1 cellular context compared by ENCODE assay signal in the genomic region with DNA sequence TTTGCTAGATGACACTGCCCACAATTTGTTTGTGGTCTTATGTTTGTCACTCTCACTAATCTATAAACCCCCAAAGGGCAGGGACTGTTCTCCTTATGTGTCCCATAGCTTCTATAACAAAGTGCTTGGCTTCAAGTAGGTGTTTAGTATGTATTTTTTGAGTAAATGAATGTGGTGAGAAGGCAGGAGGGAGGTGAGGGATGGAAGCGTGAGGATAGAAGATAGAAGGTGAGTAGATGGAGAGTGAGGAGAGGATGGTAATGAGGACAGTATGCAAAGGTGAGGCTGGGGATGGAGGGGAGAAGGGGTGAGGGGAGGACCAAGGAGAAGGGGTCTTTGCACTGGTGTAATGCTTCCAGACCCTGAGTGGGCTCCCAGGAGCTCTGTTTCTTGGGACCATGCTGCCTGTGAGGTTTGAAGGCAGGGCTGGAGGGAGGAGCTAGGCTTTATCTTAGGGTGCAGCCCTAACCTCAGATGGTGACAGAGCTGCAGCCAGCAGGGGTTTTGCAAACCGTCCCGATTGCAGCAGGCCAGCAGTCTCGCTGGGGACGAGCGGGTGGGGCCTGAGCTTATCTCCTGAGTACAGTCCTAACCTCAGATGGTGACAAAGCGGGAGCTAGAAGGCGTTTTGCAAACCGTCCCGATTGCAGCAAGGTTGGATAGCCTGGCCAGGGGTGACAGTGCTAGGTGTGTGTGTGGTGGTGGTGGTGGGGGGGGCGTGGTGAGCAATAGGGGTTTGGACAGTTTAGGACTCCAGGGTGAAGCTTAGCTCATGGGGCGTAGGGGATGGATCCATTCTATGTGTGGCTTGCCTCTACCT.
TF ChIP-seq lines count a peak whose summit lies in the region.

No MANE protein-coding gene starts in this region.

TF ChIP-seq in K562, 482 proteins besides CTCF, POLR2A, EP300 and RAD21 (continued from another document and continues in another):
- TF ChIP-seq, protein P1, sequence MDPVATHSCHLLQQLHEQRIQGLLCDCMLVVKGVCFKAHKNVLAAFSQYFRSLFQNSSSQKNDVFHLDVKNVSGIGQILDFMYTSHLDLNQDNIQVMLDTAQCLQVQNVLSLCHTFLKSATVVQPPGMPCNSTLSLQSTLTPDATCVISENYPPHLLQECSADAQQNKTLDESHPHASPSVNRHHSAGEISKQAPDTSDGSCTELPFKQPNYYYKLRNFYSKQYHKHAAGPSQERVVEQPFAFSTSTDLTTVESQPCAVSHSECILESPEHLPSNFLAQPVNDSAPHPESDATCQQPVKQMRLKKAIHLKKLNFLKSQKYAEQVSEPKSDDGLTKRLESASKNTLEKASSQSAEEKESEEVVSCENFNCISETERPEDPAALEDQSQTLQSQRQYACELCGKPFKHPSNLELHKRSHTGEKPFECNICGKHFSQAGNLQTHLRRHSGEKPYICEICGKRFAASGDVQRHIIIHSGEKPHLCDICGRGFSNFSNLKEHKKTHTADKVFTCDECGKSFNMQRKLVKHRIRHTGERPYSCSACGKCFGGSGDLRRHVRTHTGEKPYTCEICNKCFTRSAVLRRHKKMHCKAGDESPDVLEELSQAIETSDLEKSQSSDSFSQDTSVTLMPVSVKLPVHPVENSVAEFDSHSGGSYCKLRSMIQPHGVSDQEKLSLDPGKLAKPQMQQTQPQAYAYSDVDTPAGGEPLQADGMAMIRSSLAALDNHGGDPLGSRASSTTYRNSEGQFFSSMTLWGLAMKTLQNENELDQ (CRISPR knock-in tag; IDR thresholded peaks at IDR 0.05; ENCODE audit: borderline replicate concordance), result no peak; the same call in 1 of the 2 replicates
- TF ChIP-seq STAG1 (CRISPR knock-in tag; IDR thresholded peaks at IDR 0.05; ENCODE audit: borderline replicate concordance) (no peak), SNRNP70 (optimal IDR thresholded peaks at IDR 0.05; ENCODE audit: low read depth, low read length) (no peak), BRD9 (IDR thresholded peaks at IDR 0.05; ENCODE audit: low read depth, partially characterized antibody) (no peak), ZNF175 (CRISPR knock-in tag; IDR thresholded peaks at IDR 0.05; ENCODE audit: low read depth) (peak; percentile 60; the same call in 1 of the 2 replicates), PHTF2 (CRISPR knock-in tag; IDR thresholded peaks at IDR 0.05) (no peak), ELF2 (CRISPR knock-in tag; IDR thresholded peaks at IDR 0.05) (no peak), HLTF (IDR thresholded peaks at IDR 0.05) (0 out of 2 replicates have a peak, but pooled peaks have one; percentile 77), CREBBP (IDR thresholded peaks at IDR 0.05; ENCODE audit: low read depth, low read length) (no peak), NR1H2 (CRISPR knock-in tag; IDR thresholded peaks at IDR 0.05) (no peak), GABPB1 (CRISPR knock-in tag; IDR thresholded peaks at IDR 0.05) (peak; percentile 79), DMBX1 (CRISPR knock-in tag; IDR thresholded peaks at IDR 0.05; ENCODE audit: borderline replicate concordance) (peak; percentile 91), CEBPB (tag; IDR thresholded peaks at IDR 0.05) (peak; percentile 98), RBM34 (IDR thresholded peaks at IDR 0.05; ENCODE audit: borderline replicate concordance, insufficient read depth, low read length) (no peak), CBX2 (IDR thresholded peaks at IDR 0.05; ENCODE audit: insufficient read depth, low read length, poor library complexity, severe bottlenecking) (no peak), MTA1 (IDR thresholded peaks at IDR 0.05; ENCODE audit: borderline replicate concordance) (peak; percentile 84), PCBP2 (IDR thresholded peaks at IDR 0.05; ENCODE audit: low read depth, low read length, poor library complexity, severe bottlenecking) (no peak), PRDM10 (IDR thresholded peaks at IDR 0.05; ENCODE audit: partially characterized antibody) (peak; percentile 41), HNRNPH1 (optimal IDR thresholded peaks at IDR 0.05; ENCODE audit: low read depth, low read length) (no peak)
- TF ChIP-seq, protein P2, sequence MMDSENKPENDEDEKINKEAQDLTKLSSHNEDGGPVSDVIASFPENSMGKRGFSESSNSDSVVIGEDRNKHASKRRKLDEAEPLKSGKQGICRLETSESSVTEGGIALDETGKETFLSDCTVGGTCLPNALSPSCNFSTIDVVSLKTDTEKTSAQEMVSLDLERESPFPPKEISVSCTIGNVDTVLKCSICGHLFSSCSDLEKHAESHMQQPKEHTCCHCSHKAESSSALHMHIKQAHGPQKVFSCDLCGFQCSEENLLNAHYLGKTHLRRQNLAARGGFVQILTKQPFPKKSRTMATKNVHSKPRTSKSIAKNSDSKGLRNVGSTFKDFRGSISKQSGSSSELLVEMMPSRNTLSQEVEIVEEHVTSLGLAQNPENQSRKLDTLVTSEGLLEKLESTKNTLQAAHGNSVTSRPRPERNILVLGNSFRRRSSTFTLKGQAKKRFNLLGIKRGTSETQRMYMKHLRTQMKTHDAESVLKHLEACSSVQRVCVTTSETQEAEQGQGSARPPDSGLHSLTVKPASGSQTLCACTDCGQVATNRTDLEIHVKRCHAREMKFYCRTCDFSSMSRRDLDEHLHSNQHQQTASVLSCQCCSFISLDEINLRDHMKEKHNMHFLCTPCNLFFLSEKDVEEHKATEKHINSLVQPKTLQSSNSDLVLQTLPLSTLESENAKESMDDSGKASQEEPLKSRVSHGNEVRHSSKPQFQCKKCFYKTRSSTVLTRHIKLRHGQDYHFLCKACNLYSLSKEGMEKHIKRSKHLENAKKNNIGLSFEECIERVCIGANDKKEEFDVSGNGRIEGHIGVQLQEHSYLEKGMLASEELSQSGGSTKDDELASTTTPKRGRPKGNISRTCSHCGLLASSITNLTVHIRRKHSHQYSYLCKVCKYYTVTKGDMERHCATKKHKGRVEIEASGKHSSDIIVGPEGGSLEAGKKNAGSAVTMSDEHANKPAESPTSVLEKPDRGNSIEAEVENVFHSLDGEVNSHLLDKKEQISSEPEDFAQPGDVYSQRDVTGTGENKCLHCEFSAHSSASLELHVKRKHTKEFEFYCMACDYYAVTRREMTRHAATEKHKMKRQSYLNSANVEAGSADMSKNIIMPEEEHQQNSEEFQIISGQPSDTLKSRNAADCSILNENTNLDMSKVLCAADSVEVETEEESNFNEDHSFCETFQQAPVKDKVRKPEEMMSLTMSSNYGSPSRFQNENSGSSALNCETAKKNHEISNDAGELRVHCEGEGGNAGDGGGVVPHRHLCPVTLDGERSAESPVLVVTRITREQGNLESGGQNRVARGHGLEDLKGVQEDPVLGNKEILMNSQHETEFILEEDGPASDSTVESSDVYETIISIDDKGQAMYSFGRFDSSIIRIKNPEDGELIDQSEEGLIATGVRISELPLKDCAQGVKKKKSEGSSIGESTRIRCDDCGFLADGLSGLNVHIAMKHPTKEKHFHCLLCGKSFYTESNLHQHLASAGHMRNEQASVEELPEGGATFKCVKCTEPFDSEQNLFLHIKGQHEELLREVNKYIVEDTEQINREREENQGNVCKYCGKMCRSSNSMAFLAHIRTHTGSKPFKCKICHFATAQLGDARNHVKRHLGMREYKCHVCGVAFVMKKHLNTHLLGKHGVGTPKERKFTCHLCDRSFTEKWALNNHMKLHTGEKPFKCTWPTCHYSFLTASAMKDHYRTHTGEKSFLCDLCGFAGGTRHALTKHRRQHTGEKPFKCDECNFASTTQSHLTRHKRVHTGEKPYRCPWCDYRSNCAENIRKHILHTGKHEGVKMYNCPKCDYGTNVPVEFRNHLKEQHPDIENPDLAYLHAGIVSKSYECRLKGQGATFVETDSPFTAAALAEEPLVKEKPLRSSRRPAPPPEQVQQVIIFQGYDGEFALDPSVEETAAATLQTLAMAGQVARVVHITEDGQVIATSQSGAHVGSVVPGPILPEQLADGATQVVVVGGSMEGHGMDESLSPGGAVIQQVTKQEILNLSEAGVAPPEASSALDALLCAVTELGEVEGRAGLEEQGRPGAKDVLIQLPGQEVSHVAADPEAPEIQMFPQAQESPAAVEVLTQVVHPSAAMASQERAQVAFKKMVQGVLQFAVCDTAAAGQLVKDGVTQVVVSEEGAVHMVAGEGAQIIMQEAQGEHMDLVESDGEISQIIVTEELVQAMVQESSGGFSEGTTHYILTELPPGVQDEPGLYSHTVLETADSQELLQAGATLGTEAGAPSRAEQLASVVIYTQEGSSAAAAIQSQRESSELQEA (IDR thresholded peaks at IDR 0.05; ENCODE audit: low read depth), result no peak
- TF ChIP-seq, protein P3, sequence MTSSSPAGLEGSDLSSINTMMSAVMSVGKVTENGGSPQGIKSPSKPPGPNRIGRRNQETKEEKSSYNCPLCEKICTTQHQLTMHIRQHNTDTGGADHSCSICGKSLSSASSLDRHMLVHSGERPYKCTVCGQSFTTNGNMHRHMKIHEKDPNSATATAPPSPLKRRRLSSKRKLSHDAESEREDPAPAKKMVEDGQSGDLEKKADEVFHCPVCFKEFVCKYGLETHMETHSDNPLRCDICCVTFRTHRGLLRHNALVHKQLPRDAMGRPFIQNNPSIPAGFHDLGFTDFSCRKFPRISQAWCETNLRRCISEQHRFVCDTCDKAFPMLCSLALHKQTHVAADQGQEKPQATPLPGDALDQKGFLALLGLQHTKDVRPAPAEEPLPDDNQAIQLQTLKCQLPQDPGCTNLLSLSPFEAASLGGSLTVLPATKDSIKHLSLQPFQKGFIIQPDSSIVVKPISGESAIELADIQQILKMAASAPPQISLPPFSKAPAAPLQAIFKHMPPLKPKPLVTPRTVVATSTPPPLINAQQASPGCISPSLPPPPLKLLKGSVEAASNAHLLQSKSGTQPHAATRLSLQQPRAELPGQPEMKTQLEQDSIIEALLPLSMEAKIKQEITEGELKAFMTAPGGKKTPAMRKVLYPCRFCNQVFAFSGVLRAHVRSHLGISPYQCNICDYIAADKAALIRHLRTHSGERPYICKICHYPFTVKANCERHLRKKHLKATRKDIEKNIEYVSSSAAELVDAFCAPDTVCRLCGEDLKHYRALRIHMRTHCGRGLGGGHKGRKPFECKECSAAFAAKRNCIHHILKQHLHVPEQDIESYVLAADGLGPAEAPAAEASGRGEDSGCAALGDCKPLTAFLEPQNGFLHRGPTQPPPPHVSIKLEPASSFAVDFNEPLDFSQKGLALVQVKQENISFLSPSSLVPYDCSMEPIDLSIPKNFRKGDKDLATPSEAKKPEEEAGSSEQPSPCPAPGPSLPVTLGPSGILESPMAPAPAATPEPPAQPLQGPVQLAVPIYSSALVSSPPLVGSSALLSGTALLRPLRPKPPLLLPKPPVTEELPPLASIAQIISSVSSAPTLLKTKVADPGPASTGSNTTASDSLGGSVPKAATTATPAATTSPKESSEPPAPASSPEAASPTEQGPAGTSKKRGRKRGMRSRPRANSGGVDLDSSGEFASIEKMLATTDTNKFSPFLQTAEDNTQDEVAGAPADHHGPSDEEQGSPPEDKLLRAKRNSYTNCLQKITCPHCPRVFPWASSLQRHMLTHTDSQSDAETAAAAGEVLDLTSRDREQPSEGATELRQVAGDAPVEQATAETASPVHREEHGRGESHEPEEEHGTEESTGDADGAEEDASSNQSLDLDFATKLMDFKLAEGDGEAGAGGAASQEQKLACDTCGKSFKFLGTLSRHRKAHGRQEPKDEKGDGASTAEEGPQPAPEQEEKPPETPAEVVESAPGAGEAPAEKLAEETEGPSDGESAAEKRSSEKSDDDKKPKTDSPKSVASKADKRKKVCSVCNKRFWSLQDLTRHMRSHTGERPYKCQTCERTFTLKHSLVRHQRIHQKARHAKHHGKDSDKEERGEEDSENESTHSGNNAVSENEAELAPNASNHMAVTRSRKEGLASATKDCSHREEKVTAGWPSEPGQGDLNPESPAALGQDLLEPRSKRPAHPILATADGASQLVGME (CRISPR knock-in tag; IDR thresholded peaks at IDR 0.05), result no peak
